In genomic region chr13:112588490-112589297, GRCh38 we compare ENCODE assay signal across 8 cellular contexts. TPM values are rescaled to one million over a fixed set of nuclear protein-coding genes. Genes with fewer than 3 reads are reported as not detected.
A peak's percentile ranks its signal among the peaks of the same experiment; 100 is the strongest.
DNase-seq lines count a peak whose midpoint lies in the region; ATAC-seq, FAIRE-seq and TF ChIP-seq lines count a peak whose summit lies in the region.

No MANE protein-coding gene starts in this region.

- peak overlapping the region; percentile 78 for H3K27ac ChIP-seq in CD4-positive, CD25-positive, alpha-beta regulatory T cell (ENCODE audit: insufficient read depth, low read length, poor library complexity, severe bottlenecking)
- peak overlapping the region; percentile 96 to 97 for H3K27ac ChIP-seq in kidney (ENCODE audit: low read depth in 2 of 2, low read length in 2 of 2)
- peak overlapping the region; percentile 97 to 98 for H3K27ac ChIP-seq in thoracic aorta

- no peaks in the 10 kb centered on the region for H3K36me3 ChIP-seq in CD4-positive, CD25-positive, alpha-beta regulatory T cell (ENCODE audit: control insufficient read depth, insufficient read depth, low read length)
- H3K36me3 ChIP-seq in kidney (ENCODE audit: control insufficient read depth in 1 of 2, insufficient read depth in 2 of 2, low read length in 2 of 2), result no peaks in the 10 kb centered on the region
- no peaks in the 10 kb centered on the region for H3K36me3 ChIP-seq in thoracic aorta

- no peak for TF ChIP-seq CTCF in kidney (IDR thresholded peaks at IDR 0.05; ENCODE audit: borderline replicate concordance, extremely low read depth, insufficient read depth)
- no peak for TF ChIP-seq CTCF in thoracic aorta (IDR thresholded peaks at IDR 0.05)

- peak overlapping the region; percentile 77 to 96 (median 88) for H3K27ac Mint-ChIP-seq in CD4-positive, CD25-positive, alpha-beta regulatory T cell
- peak overlapping the region; percentile 95 for H3K27ac Mint-ChIP-seq in activated T-helper 17 cell treated with anti-CD3 and anti-CD28 coated beads, Interleukin-2, amount 50 U/mL, for 72 hours

- peak overlapping the region; percentile 86 to 99 (median 93) for H3K4me3 Mint-ChIP-seq in CD4-positive, CD25-positive, alpha-beta regulatory T cell
- H3K4me3 Mint-ChIP-seq in activated T-helper 17 cell treated with anti-CD3 and anti-CD28 coated beads, Interleukin-2, amount 50 U/mL, for 72 hours, result peak overlapping the region; percentile 97

- H3K9me3 ChIP-seq in CD4-positive, CD25-positive, alpha-beta regulatory T cell (ENCODE audit: control insufficient read depth in 2 of 2, low read length in 2 of 2), result no peaks in the 10 kb centered on the region
- H3K9me3 ChIP-seq in kidney (ENCODE audit: control insufficient read depth in 1 of 2, low read length in 2 of 2) (no peaks in the 10 kb centered on the region), thoracic aorta (no peaks in the 10 kb centered on the region)

- H3K4me1 ChIP-seq in CD4-positive, CD25-positive, alpha-beta regulatory T cell (ENCODE audit: control insufficient read depth, insufficient read depth, low read length, poor library complexity, severe bottlenecking), result peaks cover 30% of the 10 kb centered on the region
- peaks cover 9 to 12% of the 10 kb centered on the region in 2 donors for H3K4me1 ChIP-seq in kidney (ENCODE audit: control insufficient read depth in 1 of 2, insufficient read depth in 1 of 2, low read depth in 1 of 2, low read length in 2 of 2)
- peaks cover 3 to 16% of the 10 kb centered on the region in 2 donors for H3K4me1 ChIP-seq in thoracic aorta (ENCODE audit: control insufficient read depth in 1 of 2, low read depth in 2 of 2)

- DNase-seq in CD4-positive, CD25-positive, alpha-beta regulatory T cell, result peak in 1 of 3 donors; percentile 3
- DNase-seq in Jurkat, Clone E6-1 (ENCODE audit: low read depth, low spot score), result no peak
- DNase-seq in kidney, result no peak
- no peak for DNase-seq in thoracic aorta (ENCODE audit: low spot score)
- DNase-seq in anterior cingulate cortex (lab: John Stamatoyannopoulos, UW), result no peak

- no peaks in the 10 kb centered on the region for H3K27me3 ChIP-seq in CD4-positive, CD25-positive, alpha-beta regulatory T cell (ENCODE audit: control insufficient read depth, insufficient read depth, low read length)
- no peaks in the 10 kb centered on the region for H3K27me3 ChIP-seq in thoracic aorta (replicated peaks; ENCODE audit: insufficient read depth)

- H3K36me3 Mint-ChIP-seq in CD4-positive, CD25-positive, alpha-beta regulatory T cell, result peaks cover 3% of the 10 kb centered on the region
- H3K36me3 Mint-ChIP-seq in activated T-helper 17 cell treated with anti-CD3 and anti-CD28 coated beads, Interleukin-2, amount 50 U/mL, for 72 hours (ENCODE audit: low read depth), result no peaks in the 10 kb centered on the region

- peaks cover 9% of the 10 kb centered on the region for H3K27me3 Mint-ChIP-seq in CD4-positive, CD25-positive, alpha-beta regulatory T cell
- H3K27me3 Mint-ChIP-seq in activated T-helper 17 cell treated with anti-CD3 and anti-CD28 coated beads, Interleukin-2, amount 50 U/mL, for 72 hours, result no peaks in the 10 kb centered on the region

- intact Hi-C loops in kidney (cut with DNase I), result no loop called here

- peak overlapping the region; percentile 72 to 81 for H3K9ac ChIP-seq in kidney (ENCODE audit: low read length in 2 of 2)

- peak overlapping the region; percentile 73 for H3K4me3 ChIP-seq in CD4-positive, CD25-positive, alpha-beta regulatory T cell (ENCODE audit: low read depth, low read length)
- H3K4me3 ChIP-seq in Jurkat, Clone E6-1 (ENCODE audit: low read length), result peak overlapping the region; percentile 82
- peak overlapping the region; percentile 74 to 81 for H3K4me3 ChIP-seq in kidney (ENCODE audit: low read length in 2 of 2)
- H3K4me3 ChIP-seq in thoracic aorta, result peak overlapping the region; percentile 99

- peaks cover 0 to 4% (median 0%) of the 10 kb centered on the region in 7 donors for H3K9me3 Mint-ChIP-seq in CD4-positive, CD25-positive, alpha-beta regulatory T cell
- no peaks in the 10 kb centered on the region for H3K9me3 Mint-ChIP-seq in activated T-helper 17 cell treated with anti-CD3 and anti-CD28 coated beads, Interleukin-2, amount 50 U/mL, for 72 hours

- no peak for ATAC-seq in CD4-positive, CD25-positive, alpha-beta regulatory T cell (ENCODE audit: low read depth in 2 of 2)
- ATAC-seq in activated T-helper 17 cell treated with anti-CD3 and anti-CD28 coated beads, Interleukin-2, amount 50 U/mL, for 72 hours (replicated peaks), result peak; percentile 2
- ATAC-seq in thoracic aorta (ENCODE audit: insufficient number of reproducible peaks, low FRiP score, low read depth), result no peak
- ATAC-seq in HG02973 (IDR thresholded peaks at IDR 0.05; ENCODE audit: unreplicated experiment), result no peak
- no peak for ATAC-seq in GM21447 (IDR thresholded peaks at IDR 0.05; ENCODE audit: unreplicated experiment)

- peaks cover 16 to 41% (median 25%) of the 10 kb centered on the region in 4 donors for H3K4me1 Mint-ChIP-seq in CD4-positive, CD25-positive, alpha-beta regulatory T cell
- H3K4me1 Mint-ChIP-seq in activated T-helper 17 cell treated with anti-CD3 and anti-CD28 coated beads, Interleukin-2, amount 50 U/mL, for 72 hours, result peaks cover 16% of the 10 kb centered on the region

- FAIRE-seq in kidney (lab: Jason Lieb, UNC), result no peak

RNA-seq across cellular contexts. Expression of gene TUBGCP3, which starts 0.7 kb away (rescaled TPM):
- 40.7 TPM for total RNA-seq in CD4-positive, CD25-positive, alpha-beta regulatory T cell
- 10 to 100 TPM; 10.9 to 15.0 (median 13.3) TPM for polyA plus RNA-seq in CD4-positive, CD25-positive, alpha-beta regulatory T cell
- polyA plus RNA-seq in Jurkat, Clone E6-1 (2012; ENCODE audit: insufficient read depth, insufficient read length), result 48.1 TPM
- total RNA-seq in activated T-helper 17 cell treated with anti-CD3 and anti-CD28 coated beads, Interleukin-2, amount 50 U/mL, for 72 hours, result 10 to 100 TPM; 31.3 to 46.4 TPM
- total RNA-seq in kidney (33.2 TPM), thoracic aorta (10 to 100 TPM; 31.0 to 32.9 TPM)
- polyA plus RNA-seq in kidney (ENCODE audit: insufficient read depth, low read depth, low replicate concordance), result 9.1 TPM
